Comparison of ENCODE assay signal across 18 cellular contexts in the genomic region with DNA sequence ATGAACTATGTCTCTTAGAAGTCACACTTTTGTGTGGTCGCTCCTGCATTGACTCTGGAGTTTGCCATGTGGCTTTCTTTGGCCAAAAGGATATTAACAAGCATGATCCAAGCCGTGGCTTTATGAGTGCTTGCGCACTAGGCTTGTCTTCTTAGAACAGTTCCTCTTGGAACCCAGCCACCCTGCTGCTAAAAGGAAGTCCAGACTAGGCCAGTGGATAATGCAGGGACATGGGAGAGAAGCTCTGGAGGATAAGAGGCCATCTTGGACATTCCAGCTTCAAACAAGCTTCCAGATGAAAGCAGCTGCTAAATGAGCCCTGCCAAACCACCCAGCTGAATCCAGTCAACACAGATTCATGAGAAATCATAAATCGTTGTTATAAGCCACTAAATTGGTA.
DNase-seq lines count a peak whose midpoint lies in the region; ATAC-seq, FAIRE-seq and TF ChIP-seq lines count a peak whose summit lies in the region.
"Had no signal": no experiment of that assay in that cellular context is flagged by ENCODE, and none has a peak within 500 bp of the region (broad histone marks: within the 10 kb centered on the region; RNA-seq: fewer than 3 reads in every experiment).

No MANE protein-coding gene starts in this region.

- DNase-seq in Ammon's horn (ENCODE audit: low spot score) = peak; percentile 41
- peak; percentile 26 for DNase-seq in NCI-H2029 treated with DMSO at 0.1 percent for 48 hours (lab: John Stamatoyannopoulos, UW)
- DNase-seq in Right ventricle myocardium superior = no peak
- DNase-seq in mucosa of gallbladder (ENCODE audit: low spot score) = peak; percentile 67
- DNase-seq in H54 (ENCODE audit: insufficient read length, low spot score) = no peak
- no peak for DNase-seq in posterior cingulate gyrus
- no peak for DNase-seq in naive thymus-derived CD4-positive, alpha-beta T cell
- DNase-seq: activated naive CD4-positive, alpha-beta T cell treated with anti-CD3 and anti-CD28 coated beads, Interleukin-2, amount 50 U/mL, for 16 hours; CD8-positive, alpha-beta T cell; EL; H9; mesendoderm; NCI-H1092 treated with DMSO at 0.1 percent for 48 hours; NCI-H2171 treated with DMSO at 0.1 percent for 48 hours; stimulated activated CD4-positive, alpha-beta T cell treated with anti-CD3 and anti-CD28 coated beads, Interleukin-4, amount 100 ng/mL, for 4 hours; T-helper 2 cell had no signal

- H3K4me1 ChIP-seq in naive thymus-derived CD4-positive, alpha-beta T cell (ENCODE audit: control insufficient read depth in 2 of 2, insufficient read depth in 2 of 2, low read length in 2 of 2) = no peaks in the 10 kb centered on the region

- H3K27me3 ChIP-seq in naive thymus-derived CD4-positive, alpha-beta T cell (ENCODE audit: control insufficient read depth in 2 of 2, insufficient read depth in 2 of 2, low read length in 2 of 2) = no peaks in the 10 kb centered on the region
- H3K27me3 ChIP-seq: tibial nerve had no signal

- H3K4me1 Mint-ChIP-seq in naive thymus-derived CD4-positive, alpha-beta T cell = no peaks in the 10 kb centered on the region

- no peak overlapping the region for H3K27ac Mint-ChIP-seq in naive thymus-derived CD4-positive, alpha-beta T cell
- H3K27ac Mint-ChIP-seq: CD8-positive, alpha-beta T cell; H9 had no signal

- no peak overlapping the region for H3K4me3 ChIP-seq in naive thymus-derived CD4-positive, alpha-beta T cell (ENCODE audit: low read length)
- H3K4me3 ChIP-seq: tibial nerve had no signal

- CTCF ChIA-PET in naive thymus-derived CD4-positive, alpha-beta T cell (lab: Charles Lee) = no interaction called here

- H3K36me3 ChIP-seq in naive thymus-derived CD4-positive, alpha-beta T cell (ENCODE audit: control insufficient read depth in 2 of 3, insufficient read depth in 3 of 3, low read length in 3 of 3) = no peaks in the 10 kb centered on the region
- H3K36me3 ChIP-seq: tibial nerve had no signal

- H3K27ac ChIP-seq in naive thymus-derived CD4-positive, alpha-beta T cell (ENCODE audit: low read depth, low read length) = no peak overlapping the region
- H3K27ac ChIP-seq: tibial nerve had no signal

- no peaks in the 10 kb centered on the region for H3K9me3 ChIP-seq in naive thymus-derived CD4-positive, alpha-beta T cell (ENCODE audit: control insufficient read depth in 2 of 3, low read length in 3 of 3)
- H3K9me3 ChIP-seq: tibial nerve had no signal

- intact Hi-C loops in Right ventricle myocardium superior (cut with DNase I) = no loop called here
- intact Hi-C loops in posterior cingulate gyrus (cut with DNase I) = no loop called here
- intact Hi-C loops in naive thymus-derived CD4-positive, alpha-beta T cell (cut with micrococcal nuclease) = no loop called here

- no peak for FAIRE-seq in H54 (lab: Jason Lieb, UNC)

- H3K27me3 Mint-ChIP-seq in naive thymus-derived CD4-positive, alpha-beta T cell = no peaks in the 10 kb centered on the region

- no peaks in the 10 kb centered on the region for H3K9me3 Mint-ChIP-seq in naive thymus-derived CD4-positive, alpha-beta T cell
- H3K9me3 Mint-ChIP-seq: CD8-positive, alpha-beta T cell; H9 had no signal

- H3K36me3 Mint-ChIP-seq in naive thymus-derived CD4-positive, alpha-beta T cell = no peaks in the 10 kb centered on the region
- H3K36me3 Mint-ChIP-seq: CD8-positive, alpha-beta T cell had no signal

- TF ChIP-seq POLR2A in H54 (IDR thresholded peaks at IDR 0.05; ENCODE audit: low read depth, low read length) = no peak

- POLR2A ChIA-PET in naive thymus-derived CD4-positive, alpha-beta T cell (lab: Charles Lee) = no interaction called here

- no peak overlapping the region for H3K4me3 Mint-ChIP-seq in naive thymus-derived CD4-positive, alpha-beta T cell
- H3K4me3 Mint-ChIP-seq: CD8-positive, alpha-beta T cell; H9 had no signal

- ATAC-seq in Right ventricle myocardium superior (ENCODE audit: poor library complexity) (peak; percentile 87), GM21367 (IDR thresholded peaks at IDR 0.05; ENCODE audit: unreplicated experiment) (no peak)
- no peak for ATAC-seq in naive thymus-derived CD4-positive, alpha-beta T cell
- ATAC-seq: CD8-positive, alpha-beta T cell had no signal

Comparison
In these comparisons a context has a peak if more than half of its experiments do, and no peak if none do; other contexts are left out.
1. DNase-seq: peak in Ammon's horn (single experiment), NCI-H2029 treated with DMSO at 0.1 percent for 48 hours (single experiment) and mucosa of gallbladder (single experiment); none in Right ventricle myocardium superior (single experiment), H54 (single experiment), posterior cingulate gyrus (0 of 10) and naive thymus-derived CD4-positive, alpha-beta T cell (0 of 9).